ENCODE assay signal across 13 cellular contexts in the genomic region with DNA sequence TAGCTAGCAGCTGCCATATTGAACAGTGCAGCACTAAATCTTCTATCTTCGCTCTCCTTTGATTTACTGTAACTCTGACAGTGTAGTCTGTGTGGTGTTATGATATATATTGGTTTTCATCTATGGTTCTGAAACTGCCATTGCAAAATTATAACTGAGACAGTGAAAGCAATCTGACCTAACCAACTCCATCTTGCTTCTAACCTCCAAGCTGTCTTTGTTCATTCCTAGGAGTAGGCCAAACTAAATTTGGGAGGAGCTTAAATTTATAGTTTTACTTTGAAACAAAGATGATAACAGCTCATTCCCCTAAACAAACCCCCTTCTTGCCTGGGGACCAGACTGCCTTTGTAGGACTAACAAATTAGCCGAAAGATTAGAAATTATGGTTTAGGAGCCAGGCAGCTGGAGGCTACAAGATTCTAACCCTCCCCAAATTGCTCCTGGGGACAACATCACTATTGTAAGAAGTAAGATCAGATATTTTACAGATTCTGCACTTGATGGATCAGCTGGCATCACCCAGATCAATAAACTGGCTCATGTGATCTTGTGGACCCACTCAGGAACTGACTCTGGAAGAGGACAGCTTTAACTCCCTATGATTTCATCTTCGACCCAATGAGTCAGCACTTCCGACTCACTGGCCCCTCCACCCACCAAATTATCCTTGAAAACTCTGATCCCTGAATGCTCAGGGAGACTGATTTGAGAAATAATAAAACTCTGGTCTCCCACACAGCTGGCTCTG. TPM values are rescaled to one million over a fixed set of nuclear protein-coding genes. Genes with fewer than 3 reads are reported as not detected.
DNase-seq lines count a peak whose midpoint lies in the region; ATAC-seq and TF ChIP-seq lines count a peak whose summit lies in the region.
"Had no signal": no experiment of that assay in that cellular context is flagged by ENCODE, and none has a peak within 500 bp of the region (broad histone marks: within the 10 kb centered on the region; RNA-seq: fewer than 3 reads in every experiment).

No MANE protein-coding gene starts in this region.

- H2AFZ ChIP-seq in PC-3 (ENCODE audit: low read length): no peak overlapping the region

- H4K20me1 ChIP-seq in PC-3 (ENCODE audit: low read length): no peaks in the 10 kb centered on the region

- no peak for TF ChIP-seq POLR2A in esophagus squamous epithelium (IDR thresholded peaks at IDR 0.05)

- no peaks in the 10 kb centered on the region for H3K79me2 ChIP-seq in PC-3 (ENCODE audit: low read length)

- H3K9me2 ChIP-seq in PC-3 (replicated peaks; ENCODE audit: low read length): no peaks in the 10 kb centered on the region

- H3K27ac ChIP-seq in PC-3 (ENCODE audit: low read length) (no peak overlapping the region), esophagus squamous epithelium (peak overlapping the region in 3 of 4 donors; percentile 38 to 55 (median 55))
- H3K27ac ChIP-seq: epithelial cell of prostate had no signal

- H3K27me3 ChIP-seq in PC-3 (ENCODE audit: low read length) (no peaks in the 10 kb centered on the region), esophagus squamous epithelium (no peaks in the 10 kb centered on the region)

- WGBS in esophagus squamous epithelium, 2 donors: 59 to 70% methylated on average over 4 of the region's 4 CpGs

- H3K4me2 ChIP-seq in PC-3 (ENCODE audit: low read length): no peak overlapping the region

- TF ChIP-seq CTCF in PC-3 (conservative IDR thresholded peaks at IDR 0.05; ENCODE audit: low read depth, low read length) (no peak), esophagus squamous epithelium (IDR thresholded peaks at IDR 0.05) (no peak)

- H3K36me3 ChIP-seq in PC-3 (ENCODE audit: low read depth, low read length) (no peaks in the 10 kb centered on the region), esophagus squamous epithelium (no peaks in the 10 kb centered on the region)

- ATAC-seq in PC-3: no peak
- ATAC-seq in HG02642 (IDR thresholded peaks at IDR 0.05; ENCODE audit: poor library complexity, unreplicated experiment): no peak
- no peak for ATAC-seq in GM21526 (IDR thresholded peaks at IDR 0.05; ENCODE audit: low FRiP score, unreplicated experiment)
- ATAC-seq: WTC11 had no signal

- H3K4me3 ChIP-seq in PC-3 (ENCODE audit: low read length) (no peak overlapping the region), esophagus squamous epithelium (no peak overlapping the region)
- H3K4me3 ChIP-seq: lung had no signal

- H3K4me1 ChIP-seq in PC-3 (ENCODE audit: insufficient read depth, low read length) (no peaks in the 10 kb centered on the region), esophagus squamous epithelium (peaks cover 18 to 51% (median 31%) of the 10 kb centered on the region in 3 donors)

- DNase-seq in Daoy (ENCODE audit: low read depth) (peak; percentile 50), PC-3 (peak; percentile 16), esophagus squamous epithelium (lab: John Stamatoyannopoulos, UW) (no peak), retina (peak; percentile 9), head of caudate nucleus (no peak), SHP77 treated with DMSO at 0.1 percent for 48 hours (lab: John Stamatoyannopoulos, UW) (no peak)
- DNase-seq: activated gamma-delta T cell treated with Interleukin-2 at 50 U/mL for 16 hours, substantia nigra had no signal

- CTCF ChIA-PET in PC-3 (lab: Charles Lee): no interaction called here

- intact Hi-C loops in PC-3 (cut with micrococcal nuclease): no loop called here
- intact Hi-C loops in esophagus squamous epithelium (cut with DNase I): no loop called here
- intact Hi-C loops in head of caudate nucleus (cut with DNase I): no loop called here

- H3K9ac ChIP-seq in PC-3 (ENCODE audit: low read length): no peak overlapping the region

- POLR2A ChIA-PET in PC-3 (lab: Charles Lee; ENCODE audit: unreplicated experiment): no interaction called here

- no peaks in the 10 kb centered on the region for H3F3A ChIP-seq in PC-3 (ENCODE audit: low read length, unreplicated experiment)

- BruUV-seq in PC-3 (replicated peaks; lab: Mats Ljungman, UMichigan): no TSS peak

- H3K9me3 ChIP-seq in PC-3 (ENCODE audit: low read length): no peaks in the 10 kb centered on the region
- no peaks in the 10 kb centered on the region for H3K9me3 ChIP-seq in esophagus squamous epithelium

RNA-seq across cellular contexts. Expression of a gene that starts 47.0 kb away (rescaled TPM):
- total RNA-seq in Daoy (2014; rRNA removed; shearing (Covaris generic)): not detected in 2 replicates
- not detected in 2 replicates for total RNA-seq in PC-3 (2014; rRNA removed)
- not detected for total RNA-seq in esophagus squamous epithelium
- total RNA-seq: lung, WTC11 had no signal

Comparison
In these comparisons a context has a peak if more than half of its experiments do, and no peak if none do; other contexts are left out.
1. DNase-seq: peak in Daoy (single experiment), PC-3 (single experiment) and retina (single experiment); none in esophagus squamous epithelium (single experiment), head of caudate nucleus (0 of 42) and SHP77 treated with DMSO at 0.1 percent for 48 hours (single experiment).